8 cellular contexts compared by ENCODE assay signal in genomic region chr17:64662774-64663367, GRCh38. TPM values are rescaled to one million over a fixed set of nuclear protein-coding genes. Genes with fewer than 3 reads are reported as not detected.
A peak's percentile ranks its signal among the peaks of the same experiment; 100 is the strongest.
DNase-seq lines count a peak whose midpoint lies in the region; ATAC-seq and TF ChIP-seq lines count a peak whose summit lies in the region.

No MANE protein-coding gene starts in this region.

- no peak for TF ChIP-seq POLR2A in stomach (IDR thresholded peaks at IDR 0.05)

- H3K4me3 Mint-ChIP-seq in activated CD4-positive, alpha-beta T cell treated with anti-CD3 and anti-CD28 coated beads, Interleukin-2, amount 10 ng/mL, durations not matched to agents 24 days and 14 days, result peak overlapping the region; percentile 89

- no peak for TF ChIP-seq CTCF in VCaP (conservative IDR thresholded peaks at IDR 0.05)
- TF ChIP-seq CTCF in stomach (IDR thresholded peaks at IDR 0.05), result no peak

- peak overlapping the region; percentile 94; the same call in 1 of the 2 replicates for H3K4me3 ChIP-seq in iPS DF 6.9 (ENCODE audit: low read length)
- H3K4me3 ChIP-seq in stomach, result peak overlapping the region; percentile 80 to 88 (median 86)

- peak overlapping the region; percentile 90 for H3K27ac ChIP-seq in VCaP
- H3K27ac ChIP-seq in iPS DF 6.9 (ENCODE audit: low read length), result no peak overlapping the region
- H3K27ac ChIP-seq in stomach, result peak overlapping the region; percentile 84 to 99 (median 96)

- H3K27ac Mint-ChIP-seq in activated CD4-positive, alpha-beta T cell treated with anti-CD3 and anti-CD28 coated beads, Interleukin-2, amount 10 ng/mL, durations not matched to agents 24 days and 14 days, result peak overlapping the region; percentile 59

- H3K27me3 ChIP-seq in iPS DF 6.9 (ENCODE audit: control insufficient read depth, insufficient read depth, low read length) (no peaks in the 10 kb centered on the region), stomach (no peaks in the 10 kb centered on the region)

- H3K4me1 ChIP-seq in iPS DF 6.9 (ENCODE audit: control insufficient read depth, insufficient read depth, low read length) (no peaks in the 10 kb centered on the region; the same call in 1 of the 2 replicates), stomach (peaks cover 10 to 52% (median 36%) of the 10 kb centered on the region in 4 donors)

- no CpG with 5 or more reads among the region's 18 CpGs for WGBS in iPS DF 6.9 (ENCODE audit: insufficient coverage, insufficient read length)
- WGBS in stomach, 5 donors, result 50 to 61% (median 52%) methylated on average over 18 of the region's 18 CpGs

- no peak for TF ChIP-seq EP300 in stomach (IDR thresholded peaks at IDR 0.05)

- no peak for DNase-seq in activated CD4-positive, alpha-beta T cell treated with anti-CD3 and anti-CD28 coated beads, Interleukin-2, amount 10 ng/mL, durations not matched to agents 24 days and 14 days
- no peak for DNase-seq in activated CD4-positive, alpha-beta T cell treated with anti-CD3 and anti-CD28 coated beads, Interleukin-2, amount 50 U/mL, for 1 hour
- peak; percentile 70 for DNase-seq in iPS DF 6.9 (ENCODE audit: low read depth, low spot score)
- no peak for DNase-seq in stomach
- DNase-seq in H4 (ENCODE audit: low spot score), result no peak

- intact Hi-C loops in activated CD4-positive, alpha-beta T cell treated with anti-CD3 and anti-CD28 coated beads, Interleukin-2, amount 10 ng/mL, durations not matched to agents 24 days and 14 days (cut with micrococcal nuclease), result loop anchor here (2.0 to 5.0 kb wide), 3 partner anchors 74 to 241 kb away; partner anchors contain the start of genes CEP95 and DDX5
- intact Hi-C loops in stomach (cut with DNase I; ENCODE audit: low total_unique reads), result no loop called here

- H3K4me1 Mint-ChIP-seq in activated CD4-positive, alpha-beta T cell treated with anti-CD3 and anti-CD28 coated beads, Interleukin-2, amount 10 ng/mL, durations not matched to agents 24 days and 14 days, result peaks cover 23% of the 10 kb centered on the region

- H3K36me3 Mint-ChIP-seq in activated CD4-positive, alpha-beta T cell treated with anti-CD3 and anti-CD28 coated beads, Interleukin-2, amount 10 ng/mL, durations not matched to agents 24 days and 14 days (ENCODE audit: low read depth), result peaks cover 6% of the 10 kb centered on the region

- no peak for ATAC-seq in GM18861 (IDR thresholded peaks at IDR 0.05; ENCODE audit: unreplicated experiment)
- ATAC-seq in HG02852 (IDR thresholded peaks at IDR 0.05; ENCODE audit: unreplicated experiment), result no peak

- no peaks in the 10 kb centered on the region for H3K9me3 ChIP-seq in iPS DF 6.9 (ENCODE audit: control insufficient read depth, insufficient read depth, low read length)
- no peaks in the 10 kb centered on the region for H3K9me3 ChIP-seq in stomach

- no peaks in the 10 kb centered on the region for H3K27me3 Mint-ChIP-seq in activated CD4-positive, alpha-beta T cell treated with anti-CD3 and anti-CD28 coated beads, Interleukin-2, amount 10 ng/mL, durations not matched to agents 24 days and 14 days

- H3K9me3 Mint-ChIP-seq in activated CD4-positive, alpha-beta T cell treated with anti-CD3 and anti-CD28 coated beads, Interleukin-2, amount 10 ng/mL, durations not matched to agents 24 days and 14 days, result no peaks in the 10 kb centered on the region

- no peaks in the 10 kb centered on the region for H3K36me3 ChIP-seq in iPS DF 6.9 (ENCODE audit: control insufficient read depth, insufficient read depth, low read length)
- H3K36me3 ChIP-seq in stomach, result no peaks in the 10 kb centered on the region

RNA-seq across cellular contexts. Expression of gene SMURF2, which starts 0.8 kb away (rescaled TPM):
- 10.3 and 11.3 TPM in 2 replicates for total RNA-seq in activated CD4-positive, alpha-beta T cell treated with anti-CD3 and anti-CD28 coated beads, Interleukin-2, amount 10 ng/mL, durations not matched to agents 24 days and 14 days
- 10 to 100 TPM in 4 of 5 donors, 1 to 10 TPM in 1; 2.6 to 54.3 (median 26.3) TPM for total RNA-seq in stomach
- 1 to 10 TPM; 4.1 to 9.9 (median 7.9) TPM for polyA plus RNA-seq in stomach
- 51.9 and 56.3 TPM in 2 replicates for total RNA-seq in H4 (2014; rRNA removed; shearing (Covaris generic))
